8 cellular contexts compared by ENCODE assay signal in genomic region chr14:76904740-76905569, GRCh38.
DNase-seq lines count a peak whose midpoint lies in the region; ATAC-seq lines count a peak whose summit lies in the region.

No MANE protein-coding gene starts in this region.

- ATAC-seq in HG02981 (IDR thresholded peaks at IDR 0.05; ENCODE audit: unreplicated experiment) (peak; percentile 75), aorta (ENCODE audit: low FRiP score) (no peak)

- H3K36me3 ChIP-seq in aorta (ENCODE audit: control insufficient read depth in 1 of 2, insufficient read depth in 2 of 2, low read length in 1 of 2), result no peaks in the 10 kb centered on the region

- WGBS in aorta, 2 donors, result 71 to 74% methylated on average over 14 of the region's 14 CpGs

- H3K4me1 ChIP-seq in aorta (ENCODE audit: control insufficient read depth in 1 of 2, insufficient read depth in 2 of 2, low read length in 2 of 2), result peaks cover 0 to 3% of the 10 kb centered on the region in 2 donors

- H3K4me3 ChIP-seq in aorta (ENCODE audit: low read length in 2 of 2), result no peak overlapping the region

- peak overlapping the region in 1 of 2 donors; percentile 7 for H3K27ac ChIP-seq in aorta (ENCODE audit: low read depth in 1 of 2, low read length in 2 of 2)

- DNase-seq in NCI-H1436 (lab: John Stamatoyannopoulos, UW), result peak; percentile 51
- DNase-seq in NCI-H1436 treated with DMSO at 0.1 percent for 48 hours (lab: John Stamatoyannopoulos, UW), result no peak
- DNase-seq in NOMO-1 treated with DMSO at 0.1 percent for 48 hours (lab: John Stamatoyannopoulos, UW; ENCODE audit: unreplicated experiment), result peak; percentile 93
- peak; percentile 65 for DNase-seq in activated T-cell treated with anti-CD3 and anti-CD28 coated beads for 4 hours
- DNase-seq in fibroblast of the conjunctiva (ENCODE audit: low read depth), result peak; percentile 88
- DNase-seq in retina, result peak; percentile 54
- DNase-seq in aorta, result peak; percentile 87 to 89

- intact Hi-C loops in aorta (cut with DNase I), result no loop called here

- no peaks in the 10 kb centered on the region for H3K27me3 ChIP-seq in aorta (ENCODE audit: control insufficient read depth in 1 of 2, insufficient read depth in 2 of 2, low read length in 1 of 2)

- H3K9me3 ChIP-seq in aorta (ENCODE audit: control insufficient read depth, low read length), result no peaks in the 10 kb centered on the region
